Comparison of ENCODE assay signal across 9 cellular contexts in genomic region chr20:44671541-44671940, GRCh38. TPM values are rescaled to one million over a fixed set of nuclear protein-coding genes. Genes with fewer than 3 reads are reported as not detected.
DNase-seq lines count a peak whose midpoint lies in the region; ATAC-seq and TF ChIP-seq lines count a peak whose summit lies in the region.
"Not testable (repeated sequence)": the region's sequence is repeated elsewhere in the genome, so short reads cannot be mapped to it uniquely, and the experiment has no call there.
"Had no signal": no experiment of that assay in that cellular context is flagged by ENCODE, and none has a peak within 500 bp of the region (broad histone marks: within the 10 kb centered on the region; RNA-seq: fewer than 3 reads in every experiment).

No MANE protein-coding gene starts in this region.

- not testable (repeated sequence) for H2AFZ ChIP-seq in DND-41 (ENCODE audit: low read depth, low read length)

- in situ Hi-C loops in KBM-7 (cut with MboI; ENCODE audit: low pct_unique_long_range_greater_than_20kb, low sequenced_read_pairs): not testable (repeated sequence)

- not testable (repeated sequence) for H3K27me3 ChIP-seq in DND-41 (ENCODE audit: insufficient read depth, low read length, poor library complexity)

- DNase-seq in DND-41: peak; percentile 93
- DNase-seq in KBM-7: peak; percentile 62
- peak; percentile 80 for DNase-seq in RPMI8226
- DNase-seq in activated CD4-positive, alpha-beta T cell treated with anti-CD3 and anti-CD28 coated beads, Interleukin-2, amount 10 ng/mL, durations not matched to agents 24 days and 14 days: peak; percentile 90
- DNase-seq in activated T-helper 1 cell treated with anti-CD3 and anti-CD28 coated beads, Interleukin-12 subunit alpha, Interleukin-12 subunit beta, Interleukin-2, Interleukin-4 antibody, amounts not matched to agents 30 ng/mL and 10 ng/mL and 1 ng/mL, durations not matched to agents 14 hours and 24 hours and 36 hours (ENCODE audit: low spot score): peak; percentile 62
- DNase-seq in stimulated activated CD4-positive, alpha-beta T cell treated with anti-CD3 and anti-CD28 coated beads, Interleukin-1b, Interleukin-23, amount 100 ng/mL, for 24 hours (ENCODE audit: low read depth in 4 of 4, low spot score in 1 of 4): peak; percentile 12 to 45 (median 36)
- peak; percentile 40 to 50 for DNase-seq in stimulated activated CD8-positive, alpha-beta memory T cell treated with anti-CD3 and anti-CD28 coated beads, Interleukin-7, amount 100 ng/mL, for 48 hours (ENCODE audit: extremely low read depth in 1 of 2, low read depth in 1 of 2)

- H3K4me3 Mint-ChIP-seq in activated CD4-positive, alpha-beta T cell treated with anti-CD3 and anti-CD28 coated beads, Interleukin-2, amount 10 ng/mL, durations not matched to agents 24 days and 14 days: peak overlapping the region; percentile 83
- peak overlapping the region; percentile 77 for H3K4me3 Mint-ChIP-seq in activated T-helper 1 cell treated with anti-CD3 and anti-CD28 coated beads, Interleukin-12 subunit alpha, Interleukin-12 subunit beta, Interleukin-2, Interleukin-4 antibody, amounts not matched to agents 30 ng/mL and 10 ng/mL and 1 ng/mL, durations not matched to agents 14 hours and 24 hours and 36 hours
- H3K4me3 Mint-ChIP-seq in dendritic cell treated with granulocyte-macrophage colony-stimulating factor and Interleukin-4, amounts not matched to agents 40 ng/mL and 50 ng/mL, for 4 days: peak overlapping the region; percentile 6

- H3K79me2 ChIP-seq in DND-41 (ENCODE audit: insufficient read depth, low read length): peaks cover 70% of the 10 kb centered on the region

- peak; percentile 93 for ATAC-seq in DND-41 (ENCODE audit: insufficient read depth, low read depth)

- not testable (repeated sequence) for H3K9me3 ChIP-seq in DND-41 (ENCODE audit: insufficient read depth, low read length, severe bottlenecking)

- H3K4me3 ChIP-seq in DND-41 (ENCODE audit: low read depth in 1 of 2, low read length in 2 of 2): peak overlapping the region; percentile 44 to 77

- H3K27ac ChIP-seq in DND-41 (ENCODE audit: low read length): peak overlapping the region; percentile 93

- H3K4me1 ChIP-seq in DND-41 (ENCODE audit: insufficient read depth, low read length): peaks cover 60% of the 10 kb centered on the region

- H4K20me1 ChIP-seq in DND-41 (ENCODE audit: insufficient read depth, low read length): not testable (repeated sequence)

- peaks cover 22% of the 10 kb centered on the region for H3K4me1 Mint-ChIP-seq in activated CD4-positive, alpha-beta T cell treated with anti-CD3 and anti-CD28 coated beads, Interleukin-2, amount 10 ng/mL, durations not matched to agents 24 days and 14 days
- not testable (repeated sequence) for H3K4me1 Mint-ChIP-seq in activated T-helper 1 cell treated with anti-CD3 and anti-CD28 coated beads, Interleukin-12 subunit alpha, Interleukin-12 subunit beta, Interleukin-2, Interleukin-4 antibody, amounts not matched to agents 30 ng/mL and 10 ng/mL and 1 ng/mL, durations not matched to agents 14 hours and 24 hours and 36 hours (ENCODE audit: low read depth)
- H3K4me1 Mint-ChIP-seq in dendritic cell treated with granulocyte-macrophage colony-stimulating factor and Interleukin-4, amounts not matched to agents 40 ng/mL and 50 ng/mL, for 4 days (ENCODE audit: low read depth): peaks cover 17% of the 10 kb centered on the region

- intact Hi-C loops in activated CD4-positive, alpha-beta T cell treated with anti-CD3 and anti-CD28 coated beads, Interleukin-2, amount 10 ng/mL, durations not matched to agents 24 days and 14 days (cut with micrococcal nuclease): loop anchor here (2.0 kb wide), 1 partner anchor 19 kb away; no protein-coding TSS in a partner anchor
- intact Hi-C loops in activated T-helper 1 cell treated with anti-CD3 and anti-CD28 coated beads, Interleukin-12 subunit alpha, Interleukin-12 subunit beta, Interleukin-2, Interleukin-4 antibody, amounts not matched to agents 30 ng/mL and 10 ng/mL and 1 ng/mL, durations not matched to agents 14 hours and 24 hours and 36 hours (cut with micrococcal nuclease): loop anchor here (1.0 kb wide), 1 partner anchor 19 kb away; no protein-coding TSS in a partner anchor
- intact Hi-C loops in dendritic cell treated with granulocyte-macrophage colony-stimulating factor and Interleukin-4, amounts not matched to agents 40 ng/mL and 50 ng/mL, for 4 days (cut with micrococcal nuclease): not testable (repeated sequence)

- peak overlapping the region; percentile 82 for H3K27ac Mint-ChIP-seq in activated CD4-positive, alpha-beta T cell treated with anti-CD3 and anti-CD28 coated beads, Interleukin-2, amount 10 ng/mL, durations not matched to agents 24 days and 14 days
- peak overlapping the region; percentile 57 for H3K27ac Mint-ChIP-seq in activated T-helper 1 cell treated with anti-CD3 and anti-CD28 coated beads, Interleukin-12 subunit alpha, Interleukin-12 subunit beta, Interleukin-2, Interleukin-4 antibody, amounts not matched to agents 30 ng/mL and 10 ng/mL and 1 ng/mL, durations not matched to agents 14 hours and 24 hours and 36 hours
- not testable (repeated sequence) for H3K27ac Mint-ChIP-seq in dendritic cell treated with granulocyte-macrophage colony-stimulating factor and Interleukin-4, amounts not matched to agents 40 ng/mL and 50 ng/mL, for 4 days

- not testable (repeated sequence) for H3K27me3 Mint-ChIP-seq in activated CD4-positive, alpha-beta T cell treated with anti-CD3 and anti-CD28 coated beads, Interleukin-2, amount 10 ng/mL, durations not matched to agents 24 days and 14 days; activated T-helper 1 cell treated with anti-CD3 and anti-CD28 coated beads, Interleukin-12 subunit alpha, Interleukin-12 subunit beta, Interleukin-2, Interleukin-4 antibody, amounts not matched to agents 30 ng/mL and 10 ng/mL and 1 ng/mL, durations not matched to agents 14 hours and 24 hours and 36 hours (ENCODE audit: insufficient read depth)
- peaks cover 10% of the 10 kb centered on the region for H3K27me3 Mint-ChIP-seq in dendritic cell treated with granulocyte-macrophage colony-stimulating factor and Interleukin-4, amounts not matched to agents 40 ng/mL and 50 ng/mL, for 4 days

- H3K36me3 Mint-ChIP-seq in activated CD4-positive, alpha-beta T cell treated with anti-CD3 and anti-CD28 coated beads, Interleukin-2, amount 10 ng/mL, durations not matched to agents 24 days and 14 days (ENCODE audit: low read depth); activated T-helper 1 cell treated with anti-CD3 and anti-CD28 coated beads, Interleukin-12 subunit alpha, Interleukin-12 subunit beta, Interleukin-2, Interleukin-4 antibody, amounts not matched to agents 30 ng/mL and 10 ng/mL and 1 ng/mL, durations not matched to agents 14 hours and 24 hours and 36 hours (ENCODE audit: low read depth); dendritic cell treated with granulocyte-macrophage colony-stimulating factor and Interleukin-4, amounts not matched to agents 40 ng/mL and 50 ng/mL, for 4 days (ENCODE audit: low read depth): not testable (repeated sequence)

- H3K9me3 Mint-ChIP-seq in activated CD4-positive, alpha-beta T cell treated with anti-CD3 and anti-CD28 coated beads, Interleukin-2, amount 10 ng/mL, durations not matched to agents 24 days and 14 days; activated T-helper 1 cell treated with anti-CD3 and anti-CD28 coated beads, Interleukin-12 subunit alpha, Interleukin-12 subunit beta, Interleukin-2, Interleukin-4 antibody, amounts not matched to agents 30 ng/mL and 10 ng/mL and 1 ng/mL, durations not matched to agents 14 hours and 24 hours and 36 hours; dendritic cell treated with granulocyte-macrophage colony-stimulating factor and Interleukin-4, amounts not matched to agents 40 ng/mL and 50 ng/mL, for 4 days: not testable (repeated sequence)

- peaks cover 16% of the 10 kb centered on the region for H3K36me3 ChIP-seq in DND-41 (ENCODE audit: insufficient read depth, low read length)

- H3K4me2 ChIP-seq in DND-41 (ENCODE audit: insufficient read depth, low read length): peak overlapping the region; percentile 57

- not testable (repeated sequence) for TF ChIP-seq CTCF in DND-41 (IDR thresholded peaks at IDR 0.05; ENCODE audit: borderline replicate concordance, extremely low read depth, low read length, poor library complexity, severe bottlenecking)

- H3K9ac ChIP-seq in DND-41 (ENCODE audit: low read depth, low read length): peak overlapping the region; percentile 67

RNA-seq across cellular contexts. Expression of gene ADA, which starts 20.0 kb away (rescaled TPM):
- 43.7 and 44.5 TPM in 2 replicates for total RNA-seq in activated CD4-positive, alpha-beta T cell treated with anti-CD3 and anti-CD28 coated beads, Interleukin-2, amount 10 ng/mL, durations not matched to agents 24 days and 14 days
- total RNA-seq in activated T-helper 1 cell treated with anti-CD3 and anti-CD28 coated beads, Interleukin-12 subunit alpha, Interleukin-12 subunit beta, Interleukin-2, Interleukin-4 antibody, amounts not matched to agents 30 ng/mL and 10 ng/mL and 1 ng/mL, durations not matched to agents 14 hours and 24 hours and 36 hours: 45.1 and 45.5 TPM in 2 replicates

RNA-seq across cellular contexts. Expression of gene CCN5, which starts 43.6 kb away (rescaled TPM):
- not detected in 2 replicates for total RNA-seq in activated CD4-positive, alpha-beta T cell treated with anti-CD3 and anti-CD28 coated beads, Interleukin-2, amount 10 ng/mL, durations not matched to agents 24 days and 14 days
- not detected in 2 replicates for total RNA-seq in activated T-helper 1 cell treated with anti-CD3 and anti-CD28 coated beads, Interleukin-12 subunit alpha, Interleukin-12 subunit beta, Interleukin-2, Interleukin-4 antibody, amounts not matched to agents 30 ng/mL and 10 ng/mL and 1 ng/mL, durations not matched to agents 14 hours and 24 hours and 36 hours
- total RNA-seq: progenitor cell of endocrine pancreas had no signal

Comparison
In these comparisons a context has a peak if more than half of its experiments do, and no peak if none do; other contexts are left out.
1. Peak in every context shown above with its lines: DNase-seq, ATAC-seq, H3K4me3 ChIP-seq and H3K27ac ChIP-seq.
2. DNase-seq: peak in every context shown above with its lines; median percentile 93 in DND-41; 90 in activated CD4-positive, alpha-beta T cell treated with anti-CD3 and anti-CD28 coated beads, Interleukin-2, amount 10 ng/mL, durations not matched to agents 24 days and 14 days; 80 in RPMI8226; 62 in KBM-7; 62 in activated T-helper 1 cell treated with anti-CD3 and anti-CD28 coated beads, Interleukin-12 subunit alpha, Interleukin-12 subunit beta, Interleukin-2, Interleukin-4 antibody, amounts not matched to agents 30 ng/mL and 10 ng/mL and 1 ng/mL, durations not matched to agents 14 hours and 24 hours and 36 hours; 45 in stimulated activated CD8-positive, alpha-beta memory T cell treated with anti-CD3 and anti-CD28 coated beads, Interleukin-7, amount 100 ng/mL, for 48 hours; 36 in stimulated activated CD4-positive, alpha-beta T cell treated with anti-CD3 and anti-CD28 coated beads, Interleukin-1b, Interleukin-23, amount 100 ng/mL, for 24 hours.
3. H3K4me3 Mint-ChIP-seq: peak in every context shown above with its lines; median percentile 83 in activated CD4-positive, alpha-beta T cell treated with anti-CD3 and anti-CD28 coated beads, Interleukin-2, amount 10 ng/mL, durations not matched to agents 24 days and 14 days; 77 in activated T-helper 1 cell treated with anti-CD3 and anti-CD28 coated beads, Interleukin-12 subunit alpha, Interleukin-12 subunit beta, Interleukin-2, Interleukin-4 antibody, amounts not matched to agents 30 ng/mL and 10 ng/mL and 1 ng/mL, durations not matched to agents 14 hours and 24 hours and 36 hours; 6 in dendritic cell treated with granulocyte-macrophage colony-stimulating factor and Interleukin-4, amounts not matched to agents 40 ng/mL and 50 ng/mL, for 4 days.